In the genomic region with DNA sequence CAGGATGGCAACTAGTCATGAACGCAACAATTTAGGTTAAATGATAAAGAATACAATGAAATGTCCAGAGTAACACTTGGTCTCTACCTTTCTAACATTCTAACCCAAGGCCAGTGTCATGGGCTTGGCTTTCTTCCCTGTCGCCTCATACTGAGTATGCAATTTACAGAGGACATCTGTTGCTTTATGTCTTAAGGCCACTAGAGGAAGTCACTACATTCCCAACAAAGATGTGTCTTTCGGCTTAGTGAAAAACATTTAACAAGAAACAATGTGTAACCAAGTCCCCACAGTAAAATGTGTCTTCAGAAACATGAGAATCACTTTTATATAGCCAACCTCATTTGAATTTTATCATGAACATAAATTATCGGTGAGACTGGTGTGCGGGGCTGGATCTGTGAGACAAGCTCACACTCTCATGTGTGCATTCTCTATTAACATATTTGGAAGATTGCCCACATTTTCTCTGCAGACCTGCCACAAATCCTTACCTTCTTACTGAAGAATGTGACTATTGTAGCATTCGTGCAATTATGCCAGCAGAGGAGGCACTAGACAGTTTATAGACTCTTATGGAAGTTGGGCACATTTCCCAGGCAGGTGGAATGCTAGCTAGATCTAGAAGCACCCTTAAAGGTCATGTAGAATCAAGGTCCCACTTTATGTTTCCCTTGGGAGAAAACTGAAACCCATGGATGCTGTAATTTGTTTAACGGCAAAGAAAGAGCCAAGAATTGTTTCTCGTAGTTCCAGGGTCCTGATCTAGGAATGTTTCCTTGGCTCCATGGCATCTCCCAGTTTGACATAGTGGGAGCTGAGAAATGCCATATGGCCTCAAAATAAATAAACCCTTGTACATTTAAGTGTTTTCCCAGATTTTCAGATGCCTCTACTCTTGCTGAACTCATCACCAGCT, we compare ENCODE assay signal across 9 cellular contexts.
DNase-seq lines count a peak whose midpoint lies in the region; ATAC-seq, FAIRE-seq and TF ChIP-seq lines count a peak whose summit lies in the region.
"Had no signal": no experiment of that assay in that cellular context is flagged by ENCODE, and none has a peak within 500 bp of the region (broad histone marks: within the 10 kb centered on the region; RNA-seq: fewer than 3 reads in every experiment).

No MANE protein-coding gene starts in this region.

- H3K36me3 ChIP-seq in astrocyte (ENCODE audit: insufficient read depth, low read length) (no peaks in the 10 kb centered on the region), osteoblast (ENCODE audit: insufficient read depth, low read length) (no peaks in the 10 kb centered on the region)

- H3K79me2 ChIP-seq in astrocyte (ENCODE audit: insufficient read depth, low read length) (no peaks in the 10 kb centered on the region), osteoblast (ENCODE audit: insufficient read depth, low read length) (no peaks in the 10 kb centered on the region)
- H3K79me2 ChIP-seq: parathyroid adenoma had no signal

- ATAC-seq in GM18858 (IDR thresholded peaks at IDR 0.05; ENCODE audit: unreplicated experiment) (no peak), GM18498 (IDR thresholded peaks at IDR 0.05; ENCODE audit: unreplicated experiment) (no peak)

- H3K4me3 ChIP-seq in astrocyte (ENCODE audit: insufficient read depth, low read depth, low read length) = no peak overlapping the region
- H3K4me3 ChIP-seq in osteoblast (ENCODE audit: insufficient read depth, low read length) = no peak overlapping the region

- H3K9me3 ChIP-seq in astrocyte (ENCODE audit: insufficient read depth, low read depth, low read length) = no peaks in the 10 kb centered on the region
- H3K9me3 ChIP-seq in osteoblast (ENCODE audit: low read depth, low read length) = no peaks in the 10 kb centered on the region

- H4K20me1 ChIP-seq in astrocyte (ENCODE audit: insufficient read depth, low read length) (no peaks in the 10 kb centered on the region), osteoblast (ENCODE audit: insufficient read depth, low read length) (no peaks in the 10 kb centered on the region)

- H3K27me3 Mint-ChIP-seq in astrocyte (ENCODE audit: low read depth, unreplicated experiment) = no peaks in the 10 kb centered on the region

- H3K27ac Mint-ChIP-seq in astrocyte (ENCODE audit: unreplicated experiment) = no peak overlapping the region

- H3K4me3 Mint-ChIP-seq in astrocyte (ENCODE audit: unreplicated experiment) = no peak overlapping the region

- H2AFZ ChIP-seq in astrocyte (ENCODE audit: low read depth, low read length) = no peak overlapping the region
- H2AFZ ChIP-seq in osteoblast (ENCODE audit: low read length) = no peak overlapping the region
- H2AFZ ChIP-seq: parathyroid adenoma had no signal

- H3K27me3 ChIP-seq in astrocyte (ENCODE audit: insufficient read depth, low read length) = no peaks in the 10 kb centered on the region
- no peaks in the 10 kb centered on the region for H3K27me3 ChIP-seq in osteoblast (ENCODE audit: insufficient read depth, low read length)

- FAIRE-seq in astrocyte (lab: Jason Lieb, UNC) = no peak

- H3K36me3 Mint-ChIP-seq in astrocyte (ENCODE audit: low read depth, unreplicated experiment) = no peaks in the 10 kb centered on the region

- no peak overlapping the region for H3K9ac ChIP-seq in astrocyte (ENCODE audit: low read length)
- H3K9ac ChIP-seq: parathyroid adenoma had no signal

- TF ChIP-seq CTCF in astrocyte (IDR thresholded peaks at IDR 0.05; ENCODE audit: insufficient read depth, low read depth, low read length) (no peak), osteoblast (IDR thresholded peaks at IDR 0.05; ENCODE audit: extremely low read depth, low read depth, low read length) (no peak)

- H3K4me2 ChIP-seq in astrocyte (ENCODE audit: low read length) (no peak overlapping the region), osteoblast (ENCODE audit: insufficient read depth, low read length) (no peak overlapping the region)

- H3K9me3 Mint-ChIP-seq in astrocyte (ENCODE audit: unreplicated experiment) = no peaks in the 10 kb centered on the region

- H3K4me1 ChIP-seq in astrocyte (ENCODE audit: insufficient read depth, low read length) (peaks cover 5% of the 10 kb centered on the region), osteoblast (ENCODE audit: insufficient read depth, low read length) (no peaks in the 10 kb centered on the region)
- H3K4me1 ChIP-seq: parathyroid adenoma had no signal

- DNase-seq in H4 (ENCODE audit: low spot score) = peak; percentile 21
- DNase-seq in NCI-H2029 treated with DMSO at 0.1 percent for 48 hours (lab: John Stamatoyannopoulos, UW) = peak; percentile 78
- peak; percentile 6 for DNase-seq in astrocyte (ENCODE audit: low read depth)
- peak; percentile 21 for DNase-seq in renal cortical epithelial cell (ENCODE audit: low read depth)
- DNase-seq in osteoblast (ENCODE audit: insufficient read length, low spot score, missing footprints) = no peak

- H3K4me1 Mint-ChIP-seq in astrocyte (ENCODE audit: low read depth, unreplicated experiment) = no peaks in the 10 kb centered on the region

- H3K27ac ChIP-seq in astrocyte (ENCODE audit: low read depth, low read length) (no peak overlapping the region), osteoblast (ENCODE audit: low read depth, low read length) (no peak overlapping the region)
- H3K27ac ChIP-seq: HL-60, parathyroid adenoma had no signal
